ENCODE assay signal across 7 cellular contexts in the genomic region with DNA sequence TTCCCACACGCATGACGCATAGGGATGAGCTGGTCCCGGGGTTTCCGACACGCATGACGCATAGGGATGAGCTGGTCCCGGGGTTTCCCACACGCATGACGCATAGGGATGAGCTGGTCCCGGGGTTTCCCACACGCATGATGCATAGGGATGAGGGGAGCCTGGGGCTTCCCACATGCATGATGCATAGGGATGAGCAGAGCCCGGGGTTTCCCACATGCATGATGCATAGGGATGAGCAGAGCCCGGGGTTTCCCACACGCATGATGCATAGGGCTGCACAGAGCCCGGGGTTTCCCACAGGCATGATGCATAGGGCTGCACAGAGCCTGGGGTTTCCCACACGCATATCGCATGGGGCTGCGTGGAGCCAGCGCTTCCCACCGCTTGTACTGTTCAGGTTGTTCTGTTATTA. TPM values are rescaled to one million over a fixed set of nuclear protein-coding genes. Genes with fewer than 3 reads are reported as not detected.
A peak's percentile ranks its signal among the peaks of the same experiment; 100 is the strongest.
DNase-seq lines count a peak whose midpoint lies in the region; ATAC-seq and TF ChIP-seq lines count a peak whose summit lies in the region.
"Not testable (repeated sequence)": the region's sequence is repeated elsewhere in the genome, so short reads cannot be mapped to it uniquely, and the experiment has no call there.

No MANE protein-coding gene starts in this region.

- not testable (repeated sequence) for H3K27ac ChIP-seq in coronary artery

- H3K4me1 Mint-ChIP-seq in activated naive CD4-positive, alpha-beta T cell treated with anti-CD3 and anti-CD28 coated beads for 36 hours (ENCODE audit: low read depth), result peaks cover 15% of the 10 kb centered on the region

- ATAC-seq in HG02885 (IDR thresholded peaks at IDR 0.05; ENCODE audit: poor library complexity, unreplicated experiment), result peak; percentile 45

- H3K4me3 ChIP-seq in coronary artery, result not testable (repeated sequence)

- intact Hi-C loops in activated naive CD4-positive, alpha-beta T cell treated with anti-CD3 and anti-CD28 coated beads for 36 hours (cut with micrococcal nuclease), result not testable (repeated sequence)

- H3K27me3 Mint-ChIP-seq in activated naive CD4-positive, alpha-beta T cell treated with anti-CD3 and anti-CD28 coated beads for 36 hours (ENCODE audit: low read depth), result not testable (repeated sequence)

- DNase-seq in activated T-cell treated with anti-CD3 and anti-CD28 coated beads for 48 hours (ENCODE audit: low read depth) (peak; percentile 22), coronary artery (ENCODE audit: low spot score) (peak; percentile 35), mucosa of gallbladder (ENCODE audit: low spot score) (peak; percentile 5)
- peak; percentile 35 for DNase-seq in activated naive CD4-positive, alpha-beta T cell treated with anti-CD3 and anti-CD28 coated beads for 36 hours
- peak; percentile 6 to 37 for DNase-seq in stimulated activated CD4-positive, alpha-beta T cell treated with anti-CD3 and anti-CD28 coated beads, Interleukin-2, amount 100 ng/mL, for 24 hours
- DNase-seq in stimulated activated CD8-positive, alpha-beta memory T cell treated with anti-CD3 and anti-CD28 coated beads, Interleukin-4, amount 100 ng/mL, for 48 hours, result peak; percentile 43

- H3K27ac Mint-ChIP-seq in activated naive CD4-positive, alpha-beta T cell treated with anti-CD3 and anti-CD28 coated beads for 36 hours, result not testable (repeated sequence)

- not testable (repeated sequence) for TF ChIP-seq CTCF in coronary artery (IDR thresholded peaks at IDR 0.05)

- not testable (repeated sequence) for H3K36me3 Mint-ChIP-seq in activated naive CD4-positive, alpha-beta T cell treated with anti-CD3 and anti-CD28 coated beads for 36 hours (ENCODE audit: low read depth)

- CTCF ChIA-PET in activated naive CD4-positive, alpha-beta T cell treated with anti-CD3 and anti-CD28 coated beads for 36 hours (lab: Charles Lee), result not testable (repeated sequence)

- not testable (repeated sequence) for H3K4me3 Mint-ChIP-seq in activated naive CD4-positive, alpha-beta T cell treated with anti-CD3 and anti-CD28 coated beads for 36 hours

- not testable (repeated sequence) for H3K9me3 Mint-ChIP-seq in activated naive CD4-positive, alpha-beta T cell treated with anti-CD3 and anti-CD28 coated beads for 36 hours

RNA-seq across cellular contexts. Expression of gene SLC22A1, which starts 12.7 kb away (rescaled TPM):
- not detected for total RNA-seq in activated naive CD4-positive, alpha-beta T cell treated with anti-CD3 and anti-CD28 coated beads for 36 hours
- 8.9 TPM for total RNA-seq in mucosa of gallbladder
